18 cellular contexts compared by ENCODE assay signal in the genomic region with DNA sequence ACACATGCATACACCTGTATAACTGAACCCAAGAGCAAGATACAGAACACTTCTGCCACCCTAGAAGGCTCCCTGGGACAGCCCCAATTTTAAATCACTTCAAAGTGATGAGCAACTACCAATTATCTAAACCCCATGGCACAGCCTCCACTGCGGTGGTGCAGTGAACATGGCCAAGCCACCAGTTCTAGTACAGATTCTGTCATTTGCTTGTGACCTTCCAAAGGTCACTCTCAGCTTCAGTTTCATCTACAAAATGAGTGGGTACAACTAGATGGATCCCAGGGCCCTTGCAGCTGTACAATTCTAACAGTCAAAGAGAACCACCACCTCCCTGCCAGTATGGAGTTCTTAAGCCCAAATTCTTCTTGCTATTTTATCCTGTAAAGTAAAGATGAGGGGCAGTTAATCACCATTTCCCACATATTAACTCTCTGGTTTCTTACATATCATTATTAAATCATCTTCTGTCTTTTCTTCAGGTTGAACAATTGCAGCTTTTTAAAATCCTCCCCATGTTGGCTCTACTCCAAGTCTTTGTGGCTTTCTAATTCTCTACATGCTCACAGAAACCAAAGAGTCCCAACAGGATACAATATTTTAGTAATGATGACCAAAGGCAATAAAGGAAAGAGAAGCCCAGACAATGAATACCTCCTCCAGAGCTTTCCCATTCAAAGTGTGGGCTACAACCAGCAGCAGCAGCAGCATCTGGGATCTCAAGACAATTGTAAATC. TPM values are rescaled to one million over a fixed set of nuclear protein-coding genes. Genes with fewer than 3 reads are reported as not detected.
DNase-seq lines count a peak whose midpoint lies in the region; ATAC-seq and TF ChIP-seq lines count a peak whose summit lies in the region.
"Had no signal": no experiment of that assay in that cellular context is flagged by ENCODE, and none has a peak within 500 bp of the region (broad histone marks: within the 10 kb centered on the region; RNA-seq: fewer than 3 reads in every experiment).

No MANE protein-coding gene starts in this region.

- in situ Hi-C loops in astrocyte of the spinal cord (cut with HindIII; ENCODE audit: low sequenced_read_pairs) = no loop called here

- TF ChIP-seq CTCF in A673 (conservative IDR thresholded peaks at IDR 0.05; ENCODE audit: low read depth, low read length) (no peak), MM.1S (IDR thresholded peaks at IDR 0.05; ENCODE audit: low read length) (no peak), astrocyte of the spinal cord (IDR thresholded peaks at IDR 0.05; ENCODE audit: low read depth, low read length) (no peak)

- POLR2A ChIA-PET in A673 (lab: Charles Lee; ENCODE audit: low non-redundant PET) = no interaction called here

- ATAC-seq in GM21390 (IDR thresholded peaks at IDR 0.05; ENCODE audit: unreplicated experiment) = peak; percentile 54
- ATAC-seq: CD8-positive, alpha-beta T cell; right cardiac atrium had no signal

- CTCF ChIA-PET in A673 (lab: Charles Lee) = no interaction called here

- peak; percentile 39 for DNase-seq in A673 (ENCODE audit: low spot score)
- peak; percentile 27 for DNase-seq in MM.1S
- peak; percentile 29 for DNase-seq in astrocyte of the spinal cord (ENCODE audit: low read depth, low spot score)
- no peak for DNase-seq in NCI-H1417 (lab: John Stamatoyannopoulos, UW)
- no peak for DNase-seq in DMS153 (lab: John Stamatoyannopoulos, UW)
- no peak for DNase-seq in dedifferentiated amniotic fluid mesenchymal stem cell (ENCODE audit: extremely low spot score)
- no peak for DNase-seq in activated T-cell treated with anti-CD3 and anti-CD28 coated beads, Interleukin-2, amount 50 U/mL, for 48 hours
- DNase-seq: activated CD4-positive, CD25-positive, alpha-beta regulatory T cell; amniotic stem cell; CD8-positive, alpha-beta T cell; DMS79 treated with DMSO at 0.1 percent for 48 hours; Karpas-422; NCI-H1436; NCI-H510A treated with DMSO at 0.1 percent for 48 hours; right cardiac atrium; SIG-M5 had no signal

- no peaks in the 10 kb centered on the region for H3K9me3 ChIP-seq in A673 (ENCODE audit: low read depth, low read length, poor library complexity, severe bottlenecking)
- H3K9me3 ChIP-seq in MM.1S (replicated peaks; ENCODE audit: insufficient read depth, low read length) = no peaks in the 10 kb centered on the region

- H3F3A ChIP-seq in MM.1S (ENCODE audit: insufficient read depth, low read length) = no peaks in the 10 kb centered on the region

- H2AFZ ChIP-seq in MM.1S (ENCODE audit: low read length) = no peak overlapping the region

- no peak overlapping the region for H3K4me3 ChIP-seq in A673 (ENCODE audit: low read depth, low read length, poor library complexity, severe bottlenecking)
- no peak overlapping the region for H3K4me3 ChIP-seq in MM.1S (ENCODE audit: low read length)
- H3K4me3 ChIP-seq in astrocyte of the spinal cord (ENCODE audit: low read depth, low read length) = no peak overlapping the region

- H3K27me3 ChIP-seq in A673 (replicated peaks; ENCODE audit: insufficient read depth, low read depth, low read length, poor library complexity) (no peaks in the 10 kb centered on the region), MM.1S (replicated peaks; ENCODE audit: insufficient read depth, low read length) (no peaks in the 10 kb centered on the region)

- no TSS peak for BruUV-seq in A673 (replicated peaks; lab: Mats Ljungman, UMichigan)

- no peaks in the 10 kb centered on the region for H3K79me2 ChIP-seq in MM.1S (ENCODE audit: low read length)

- H3K9ac ChIP-seq in MM.1S (ENCODE audit: low read length) = no peak overlapping the region

- no peaks in the 10 kb centered on the region for H4K20me1 ChIP-seq in MM.1S (ENCODE audit: insufficient read depth, low read length)

- intact Hi-C loops in A673 (cut with micrococcal nuclease; ENCODE audit: unreplicated experiment) = no loop called here

- H3K4me1 ChIP-seq in A673 (ENCODE audit: insufficient read depth, low read length, poor library complexity, severe bottlenecking) = no peaks in the 10 kb centered on the region
- H3K4me1 ChIP-seq in MM.1S (ENCODE audit: low read length) = peaks cover 13% of the 10 kb centered on the region

- 0 out of 2 replicates have a peak overlapping the region, but pooled peaks have one; percentile 16 for H3K4me2 ChIP-seq in MM.1S (ENCODE audit: low read depth, low read length)

- no peaks in the 10 kb centered on the region for H3K9me2 ChIP-seq in MM.1S (replicated peaks; ENCODE audit: insufficient read depth, low read length)

- H3K27ac ChIP-seq in A673 (ENCODE audit: low read depth, low read length, poor library complexity, severe bottlenecking) = no peak overlapping the region
- peak overlapping the region; percentile 22; the same call in 1 of the 2 replicates for H3K27ac ChIP-seq in MM.1S (ENCODE audit: low read length)

- H3K36me3 ChIP-seq in A673 (ENCODE audit: insufficient read depth, low read length, poor library complexity, severe bottlenecking) (no peaks in the 10 kb centered on the region), MM.1S (replicated peaks; ENCODE audit: insufficient read depth, low read length) (no peaks in the 10 kb centered on the region)

RNA-seq across cellular contexts. Expression of gene GPM6B, which starts 39.0 kb away (rescaled TPM):
- total RNA-seq in A673 (2021) = 7.6 and 9.5 TPM in 2 replicates
- total RNA-seq: CD8-positive, alpha-beta T cell; T-helper 2 cell treated with Interferon-gamma antibody and Interleukin-4, amounts not matched to agents 100 ng/mL and 5 ng/mL, for 36 hours had no signal

Comparison
In these comparisons a context has a peak if more than half of its experiments do, and no peak if none do; other contexts are left out.
1. DNase-seq: peak in A673 (single experiment), MM.1S (single experiment) and astrocyte of the spinal cord (single experiment); none in NCI-H1417 (0 of 3), DMS153 (single experiment), dedifferentiated amniotic fluid mesenchymal stem cell (single experiment) and activated T-cell treated with anti-CD3 and anti-CD28 coated beads, Interleukin-2, amount 50 U/mL, for 48 hours (0 of 2).